ENCODE assay signal across 1 cellular context in the genomic region with DNA sequence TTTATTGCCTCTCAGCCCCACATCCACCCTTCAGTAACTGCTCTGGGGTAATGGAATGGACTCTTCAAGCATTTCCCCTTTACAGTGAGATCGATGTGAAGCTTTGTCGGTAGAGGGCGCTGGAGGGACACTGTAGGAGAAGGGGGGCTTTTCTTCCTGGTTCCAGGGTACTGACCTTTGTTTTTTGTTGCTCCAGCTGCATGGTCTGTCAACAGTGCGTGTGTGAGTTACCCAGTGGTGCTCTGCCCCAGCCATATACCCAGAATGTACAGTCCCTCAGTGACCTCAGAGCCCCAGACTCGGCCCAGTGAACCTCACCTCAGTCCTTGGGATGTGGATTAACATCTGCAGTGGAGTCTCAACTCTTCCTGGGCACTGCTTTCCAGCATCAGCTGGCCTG.
TF ChIP-seq lines count a peak whose summit lies in the region.

No MANE protein-coding gene starts in this region.

TF ChIP-seq in HepG2, 621 proteins besides CTCF, POLR2A, EP300 and RAD21 (continued from another document and continues in another):
- TF ChIP-seq, protein P1, sequence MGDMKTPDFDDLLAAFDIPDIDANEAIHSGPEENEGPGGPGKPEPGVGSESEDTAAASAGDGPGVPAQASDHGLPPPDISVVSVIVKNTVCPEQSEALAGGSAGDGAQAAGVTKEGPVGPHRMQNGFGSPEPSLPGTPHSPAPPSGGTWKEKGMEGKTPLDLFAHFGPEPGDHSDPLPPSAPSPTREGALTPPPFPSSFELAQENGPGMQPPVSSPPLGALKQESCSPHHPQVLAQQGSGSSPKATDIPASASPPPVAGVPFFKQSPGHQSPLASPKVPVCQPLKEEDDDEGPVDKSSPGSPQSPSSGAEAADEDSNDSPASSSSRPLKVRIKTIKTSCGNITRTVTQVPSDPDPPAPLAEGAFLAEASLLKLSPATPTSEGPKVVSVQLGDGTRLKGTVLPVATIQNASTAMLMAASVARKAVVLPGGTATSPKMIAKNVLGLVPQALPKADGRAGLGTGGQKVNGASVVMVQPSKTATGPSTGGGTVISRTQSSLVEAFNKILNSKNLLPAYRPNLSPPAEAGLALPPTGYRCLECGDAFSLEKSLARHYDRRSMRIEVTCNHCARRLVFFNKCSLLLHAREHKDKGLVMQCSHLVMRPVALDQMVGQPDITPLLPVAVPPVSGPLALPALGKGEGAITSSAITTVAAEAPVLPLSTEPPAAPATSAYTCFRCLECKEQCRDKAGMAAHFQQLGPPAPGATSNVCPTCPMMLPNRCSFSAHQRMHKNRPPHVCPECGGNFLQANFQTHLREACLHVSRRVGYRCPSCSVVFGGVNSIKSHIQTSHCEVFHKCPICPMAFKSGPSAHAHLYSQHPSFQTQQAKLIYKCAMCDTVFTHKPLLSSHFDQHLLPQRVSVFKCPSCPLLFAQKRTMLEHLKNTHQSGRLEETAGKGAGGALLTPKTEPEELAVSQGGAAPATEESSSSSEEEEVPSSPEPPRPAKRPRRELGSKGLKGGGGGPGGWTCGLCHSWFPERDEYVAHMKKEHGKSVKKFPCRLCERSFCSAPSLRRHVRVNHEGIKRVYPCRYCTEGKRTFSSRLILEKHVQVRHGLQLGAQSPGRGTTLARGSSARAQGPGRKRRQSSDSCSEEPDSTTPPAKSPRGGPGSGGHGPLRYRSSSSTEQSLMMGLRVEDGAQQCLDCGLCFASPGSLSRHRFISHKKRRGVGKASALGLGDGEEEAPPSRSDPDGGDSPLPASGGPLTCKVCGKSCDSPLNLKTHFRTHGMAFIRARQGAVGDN (CRISPR knock-in tag; IDR thresholded peaks at IDR 0.05): no peak
- no peak for TF ChIP-seq NFYC (CRISPR knock-in tag; IDR thresholded peaks at IDR 0.05)
- TF ChIP-seq TARDBP (CRISPR knock-in tag; IDR thresholded peaks at IDR 0.05): no peak
- 0 out of 2 replicates have a peak, but pooled peaks have one; percentile 22 for TF ChIP-seq SALL1 (CRISPR knock-in tag; IDR thresholded peaks at IDR 0.05)
- no peak for TF ChIP-seq RFX1 (IDR thresholded peaks at IDR 0.05)
- TF ChIP-seq EZH2 (conservative IDR thresholded peaks at IDR 0.05; ENCODE audit: low read depth, low read length): no peak
- no peak for TF ChIP-seq ZIK1 (CRISPR knock-in tag; IDR thresholded peaks at IDR 0.05; ENCODE audit: borderline replicate concordance, low read depth)
- TF ChIP-seq FOXO1 (CRISPR knock-in tag; IDR thresholded peaks at IDR 0.05): no peak
- 0 out of 2 replicates have a peak, but pooled peaks have one; percentile 13 for TF ChIP-seq NR2F6 (IDR thresholded peaks at IDR 0.05)
- TF ChIP-seq NR2F6 (CRISPR knock-in tag; IDR thresholded peaks at IDR 0.05): no peak
- TF ChIP-seq FIP1L1 (IDR thresholded peaks at IDR 0.05; ENCODE audit: borderline replicate concordance, insufficient read depth, low read depth, low read length): no peak
- TF ChIP-seq, protein P2, sequence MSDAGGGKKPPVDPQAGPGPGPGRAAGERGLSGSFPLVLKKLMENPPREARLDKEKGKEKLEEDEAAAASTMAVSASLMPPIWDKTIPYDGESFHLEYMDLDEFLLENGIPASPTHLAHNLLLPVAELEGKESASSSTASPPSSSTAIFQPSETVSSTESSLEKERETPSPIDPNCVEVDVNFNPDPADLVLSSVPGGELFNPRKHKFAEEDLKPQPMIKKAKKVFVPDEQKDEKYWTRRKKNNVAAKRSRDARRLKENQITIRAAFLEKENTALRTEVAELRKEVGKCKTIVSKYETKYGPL (CRISPR knock-in tag; IDR thresholded peaks at IDR 0.05): no peak
- TF ChIP-seq ZNF33B (CRISPR knock-in tag; IDR thresholded peaks at IDR 0.05): no peak
- TF ChIP-seq FOXA1 (IDR thresholded peaks at IDR 0.05): no peak
- TF ChIP-seq FOXA1 (CRISPR knock-in tag; IDR thresholded peaks at IDR 0.05): no peak
- TF ChIP-seq TOPORS (CRISPR knock-in tag; IDR thresholded peaks at IDR 0.05): no peak
- no peak for TF ChIP-seq SCMH1 (CRISPR knock-in tag; IDR thresholded peaks at IDR 0.05; ENCODE audit: borderline replicate concordance)
- no peak for TF ChIP-seq HMG20A (CRISPR knock-in tag; IDR thresholded peaks at IDR 0.05; ENCODE audit: borderline replicate concordance)
- TF ChIP-seq, protein P3, sequence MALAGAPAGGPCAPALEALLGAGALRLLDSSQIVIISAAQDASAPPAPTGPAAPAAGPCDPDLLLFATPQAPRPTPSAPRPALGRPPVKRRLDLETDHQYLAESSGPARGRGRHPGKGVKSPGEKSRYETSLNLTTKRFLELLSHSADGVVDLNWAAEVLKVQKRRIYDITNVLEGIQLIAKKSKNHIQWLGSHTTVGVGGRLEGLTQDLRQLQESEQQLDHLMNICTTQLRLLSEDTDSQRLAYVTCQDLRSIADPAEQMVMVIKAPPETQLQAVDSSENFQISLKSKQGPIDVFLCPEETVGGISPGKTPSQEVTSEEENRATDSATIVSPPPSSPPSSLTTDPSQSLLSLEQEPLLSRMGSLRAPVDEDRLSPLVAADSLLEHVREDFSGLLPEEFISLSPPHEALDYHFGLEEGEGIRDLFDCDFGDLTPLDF (CRISPR knock-in tag; IDR thresholded peaks at IDR 0.05): no peak
- no peak for TF ChIP-seq ZNF143 (CRISPR knock-in tag; IDR thresholded peaks at IDR 0.05)
- TF ChIP-seq TEAD3 (CRISPR knock-in tag; optimal IDR thresholded peaks at IDR 0.05; ENCODE audit: borderline replicate concordance): no peak
- no peak for TF ChIP-seq ZNF230 (CRISPR knock-in tag; IDR thresholded peaks at IDR 0.05)
- no peak for TF ChIP-seq GTF3A (CRISPR knock-in tag; conservative IDR thresholded peaks at IDR 0.05)
- no peak for TF ChIP-seq ESRRA (CRISPR knock-in tag; IDR thresholded peaks at IDR 0.05; ENCODE audit: low read depth)
- TF ChIP-seq BHLHE40 (IDR thresholded peaks at IDR 0.05; ENCODE audit: low read length): no peak
- no peak for TF ChIP-seq ZBTB3 (CRISPR knock-in tag; IDR thresholded peaks at IDR 0.05; ENCODE audit: borderline replicate concordance, low read depth)
- no peak for TF ChIP-seq KLF6 (CRISPR knock-in tag; IDR thresholded peaks at IDR 0.05)
- TF ChIP-seq ATRX (CRISPR knock-in tag; IDR thresholded peaks at IDR 0.05; ENCODE audit: borderline replicate concordance): no peak
- no peak for TF ChIP-seq SPEN (CRISPR knock-in tag; IDR thresholded peaks at IDR 0.05; ENCODE audit: low read depth)
- TF ChIP-seq, protein P4, sequence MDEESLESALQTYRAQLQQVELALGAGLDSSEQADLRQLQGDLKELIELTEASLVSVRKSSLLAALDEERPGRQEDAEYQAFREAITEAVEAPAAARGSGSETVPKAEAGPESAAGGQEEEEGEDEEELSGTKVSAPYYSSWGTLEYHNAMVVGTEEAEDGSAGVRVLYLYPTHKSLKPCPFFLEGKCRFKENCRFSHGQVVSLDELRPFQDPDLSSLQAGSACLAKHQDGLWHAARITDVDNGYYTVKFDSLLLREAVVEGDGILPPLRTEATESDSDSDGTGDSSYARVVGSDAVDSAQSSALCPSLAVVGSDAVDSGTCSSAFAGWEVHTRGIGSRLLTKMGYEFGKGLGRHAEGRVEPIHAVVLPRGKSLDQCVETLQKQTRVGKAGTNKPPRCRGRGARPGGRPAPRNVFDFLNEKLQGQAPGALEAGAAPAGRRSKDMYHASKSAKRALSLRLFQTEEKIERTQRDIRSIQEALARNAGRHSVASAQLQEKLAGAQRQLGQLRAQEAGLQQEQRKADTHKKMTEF (CRISPR knock-in tag; IDR thresholded peaks at IDR 0.05): no peak
- no peak for TF ChIP-seq FOXP1 (IDR thresholded peaks at IDR 0.05)
- peak; percentile 50; the same call in 1 of the 2 replicates for TF ChIP-seq FOXP1 (CRISPR knock-in tag; IDR thresholded peaks at IDR 0.05)
- TF ChIP-seq ZFP41 (CRISPR knock-in tag; IDR thresholded peaks at IDR 0.05; ENCODE audit: borderline replicate concordance): no peak
- TF ChIP-seq ZFP82 (CRISPR knock-in tag; IDR thresholded peaks at IDR 0.05; ENCODE audit: borderline replicate concordance): no peak
- peak; percentile 21; the same call in 1 of the 2 replicates for TF ChIP-seq FOXA3 (CRISPR knock-in tag; IDR thresholded peaks at IDR 0.05)
- no peak for TF ChIP-seq ZNF850 (CRISPR knock-in tag; conservative IDR thresholded peaks at IDR 0.05)
- TF ChIP-seq, protein P5, sequence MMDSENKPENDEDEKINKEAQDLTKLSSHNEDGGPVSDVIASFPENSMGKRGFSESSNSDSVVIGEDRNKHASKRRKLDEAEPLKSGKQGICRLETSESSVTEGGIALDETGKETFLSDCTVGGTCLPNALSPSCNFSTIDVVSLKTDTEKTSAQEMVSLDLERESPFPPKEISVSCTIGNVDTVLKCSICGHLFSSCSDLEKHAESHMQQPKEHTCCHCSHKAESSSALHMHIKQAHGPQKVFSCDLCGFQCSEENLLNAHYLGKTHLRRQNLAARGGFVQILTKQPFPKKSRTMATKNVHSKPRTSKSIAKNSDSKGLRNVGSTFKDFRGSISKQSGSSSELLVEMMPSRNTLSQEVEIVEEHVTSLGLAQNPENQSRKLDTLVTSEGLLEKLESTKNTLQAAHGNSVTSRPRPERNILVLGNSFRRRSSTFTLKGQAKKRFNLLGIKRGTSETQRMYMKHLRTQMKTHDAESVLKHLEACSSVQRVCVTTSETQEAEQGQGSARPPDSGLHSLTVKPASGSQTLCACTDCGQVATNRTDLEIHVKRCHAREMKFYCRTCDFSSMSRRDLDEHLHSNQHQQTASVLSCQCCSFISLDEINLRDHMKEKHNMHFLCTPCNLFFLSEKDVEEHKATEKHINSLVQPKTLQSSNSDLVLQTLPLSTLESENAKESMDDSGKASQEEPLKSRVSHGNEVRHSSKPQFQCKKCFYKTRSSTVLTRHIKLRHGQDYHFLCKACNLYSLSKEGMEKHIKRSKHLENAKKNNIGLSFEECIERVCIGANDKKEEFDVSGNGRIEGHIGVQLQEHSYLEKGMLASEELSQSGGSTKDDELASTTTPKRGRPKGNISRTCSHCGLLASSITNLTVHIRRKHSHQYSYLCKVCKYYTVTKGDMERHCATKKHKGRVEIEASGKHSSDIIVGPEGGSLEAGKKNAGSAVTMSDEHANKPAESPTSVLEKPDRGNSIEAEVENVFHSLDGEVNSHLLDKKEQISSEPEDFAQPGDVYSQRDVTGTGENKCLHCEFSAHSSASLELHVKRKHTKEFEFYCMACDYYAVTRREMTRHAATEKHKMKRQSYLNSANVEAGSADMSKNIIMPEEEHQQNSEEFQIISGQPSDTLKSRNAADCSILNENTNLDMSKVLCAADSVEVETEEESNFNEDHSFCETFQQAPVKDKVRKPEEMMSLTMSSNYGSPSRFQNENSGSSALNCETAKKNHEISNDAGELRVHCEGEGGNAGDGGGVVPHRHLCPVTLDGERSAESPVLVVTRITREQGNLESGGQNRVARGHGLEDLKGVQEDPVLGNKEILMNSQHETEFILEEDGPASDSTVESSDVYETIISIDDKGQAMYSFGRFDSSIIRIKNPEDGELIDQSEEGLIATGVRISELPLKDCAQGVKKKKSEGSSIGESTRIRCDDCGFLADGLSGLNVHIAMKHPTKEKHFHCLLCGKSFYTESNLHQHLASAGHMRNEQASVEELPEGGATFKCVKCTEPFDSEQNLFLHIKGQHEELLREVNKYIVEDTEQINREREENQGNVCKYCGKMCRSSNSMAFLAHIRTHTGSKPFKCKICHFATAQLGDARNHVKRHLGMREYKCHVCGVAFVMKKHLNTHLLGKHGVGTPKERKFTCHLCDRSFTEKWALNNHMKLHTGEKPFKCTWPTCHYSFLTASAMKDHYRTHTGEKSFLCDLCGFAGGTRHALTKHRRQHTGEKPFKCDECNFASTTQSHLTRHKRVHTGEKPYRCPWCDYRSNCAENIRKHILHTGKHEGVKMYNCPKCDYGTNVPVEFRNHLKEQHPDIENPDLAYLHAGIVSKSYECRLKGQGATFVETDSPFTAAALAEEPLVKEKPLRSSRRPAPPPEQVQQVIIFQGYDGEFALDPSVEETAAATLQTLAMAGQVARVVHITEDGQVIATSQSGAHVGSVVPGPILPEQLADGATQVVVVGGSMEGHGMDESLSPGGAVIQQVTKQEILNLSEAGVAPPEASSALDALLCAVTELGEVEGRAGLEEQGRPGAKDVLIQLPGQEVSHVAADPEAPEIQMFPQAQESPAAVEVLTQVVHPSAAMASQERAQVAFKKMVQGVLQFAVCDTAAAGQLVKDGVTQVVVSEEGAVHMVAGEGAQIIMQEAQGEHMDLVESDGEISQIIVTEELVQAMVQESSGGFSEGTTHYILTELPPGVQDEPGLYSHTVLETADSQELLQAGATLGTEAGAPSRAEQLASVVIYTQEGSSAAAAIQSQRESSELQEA (CRISPR knock-in tag; IDR thresholded peaks at IDR 0.05; ENCODE audit: not compliant biosample characterization): no peak
- TF ChIP-seq, protein P6, sequence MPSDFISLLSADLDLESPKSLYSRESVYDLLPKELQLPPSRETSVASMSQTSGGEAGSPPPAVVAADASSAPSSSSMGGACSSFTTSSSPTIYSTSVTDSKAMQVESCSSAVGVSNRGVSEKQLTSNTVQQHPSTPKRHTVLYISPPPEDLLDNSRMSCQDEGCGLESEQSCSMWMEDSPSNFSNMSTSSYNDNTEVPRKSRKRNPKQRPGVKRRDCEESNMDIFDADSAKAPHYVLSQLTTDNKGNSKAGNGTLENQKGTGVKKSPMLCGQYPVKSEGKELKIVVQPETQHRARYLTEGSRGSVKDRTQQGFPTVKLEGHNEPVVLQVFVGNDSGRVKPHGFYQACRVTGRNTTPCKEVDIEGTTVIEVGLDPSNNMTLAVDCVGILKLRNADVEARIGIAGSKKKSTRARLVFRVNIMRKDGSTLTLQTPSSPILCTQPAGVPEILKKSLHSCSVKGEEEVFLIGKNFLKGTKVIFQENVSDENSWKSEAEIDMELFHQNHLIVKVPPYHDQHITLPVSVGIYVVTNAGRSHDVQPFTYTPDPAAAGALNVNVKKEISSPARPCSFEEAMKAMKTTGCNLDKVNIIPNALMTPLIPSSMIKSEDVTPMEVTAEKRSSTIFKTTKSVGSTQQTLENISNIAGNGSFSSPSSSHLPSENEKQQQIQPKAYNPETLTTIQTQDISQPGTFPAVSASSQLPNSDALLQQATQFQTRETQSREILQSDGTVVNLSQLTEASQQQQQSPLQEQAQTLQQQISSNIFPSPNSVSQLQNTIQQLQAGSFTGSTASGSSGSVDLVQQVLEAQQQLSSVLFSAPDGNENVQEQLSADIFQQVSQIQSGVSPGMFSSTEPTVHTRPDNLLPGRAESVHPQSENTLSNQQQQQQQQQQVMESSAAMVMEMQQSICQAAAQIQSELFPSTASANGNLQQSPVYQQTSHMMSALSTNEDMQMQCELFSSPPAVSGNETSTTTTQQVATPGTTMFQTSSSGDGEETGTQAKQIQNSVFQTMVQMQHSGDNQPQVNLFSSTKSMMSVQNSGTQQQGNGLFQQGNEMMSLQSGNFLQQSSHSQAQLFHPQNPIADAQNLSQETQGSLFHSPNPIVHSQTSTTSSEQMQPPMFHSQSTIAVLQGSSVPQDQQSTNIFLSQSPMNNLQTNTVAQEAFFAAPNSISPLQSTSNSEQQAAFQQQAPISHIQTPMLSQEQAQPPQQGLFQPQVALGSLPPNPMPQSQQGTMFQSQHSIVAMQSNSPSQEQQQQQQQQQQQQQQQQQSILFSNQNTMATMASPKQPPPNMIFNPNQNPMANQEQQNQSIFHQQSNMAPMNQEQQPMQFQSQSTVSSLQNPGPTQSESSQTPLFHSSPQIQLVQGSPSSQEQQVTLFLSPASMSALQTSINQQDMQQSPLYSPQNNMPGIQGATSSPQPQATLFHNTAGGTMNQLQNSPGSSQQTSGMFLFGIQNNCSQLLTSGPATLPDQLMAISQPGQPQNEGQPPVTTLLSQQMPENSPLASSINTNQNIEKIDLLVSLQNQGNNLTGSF (CRISPR knock-in tag; IDR thresholded peaks at IDR 0.05): no peak
- TF ChIP-seq ATAD3A (CRISPR knock-in tag; IDR thresholded peaks at IDR 0.05): no peak
